In the genomic region with DNA sequence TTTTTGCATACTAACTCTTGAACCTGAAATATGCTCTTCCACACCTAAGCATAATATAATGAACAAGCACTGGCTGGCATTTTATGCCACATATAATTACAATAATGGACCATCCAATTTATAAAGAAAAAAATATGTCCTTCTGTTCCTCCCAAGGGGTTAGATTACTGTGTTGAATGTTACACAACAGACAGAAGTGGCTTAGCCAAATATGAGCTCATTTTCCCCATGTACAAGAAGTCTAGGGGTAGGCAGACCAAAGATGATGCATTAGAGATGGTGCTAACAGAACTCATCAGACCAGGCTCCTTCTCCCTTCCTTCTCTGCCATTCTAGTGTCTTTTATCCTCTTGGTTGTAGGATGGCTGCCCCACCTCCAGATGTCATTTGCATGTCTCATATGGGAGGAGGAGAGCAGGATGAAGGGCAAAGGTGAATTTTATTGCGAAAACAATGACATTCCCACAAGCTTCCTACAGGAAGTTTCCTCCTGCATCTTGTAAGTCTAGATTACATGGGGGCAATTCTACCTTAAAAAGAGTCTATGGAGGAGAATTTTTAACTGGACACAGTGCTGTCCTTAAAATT, we compare ENCODE assay signal across 31 cellular contexts. TPM values are rescaled to one million over a fixed set of nuclear protein-coding genes. Genes with fewer than 3 reads are reported as not detected.
DNase-seq lines count a peak whose midpoint lies in the region; ATAC-seq and TF ChIP-seq lines count a peak whose summit lies in the region.
"Had no signal": no experiment of that assay in that cellular context is flagged by ENCODE, and none has a peak within 500 bp of the region (broad histone marks: within the 10 kb centered on the region; RNA-seq: fewer than 3 reads in every experiment).

No MANE protein-coding gene starts in this region.

- H3K4me1 Mint-ChIP-seq in endothelial cell (ENCODE audit: unreplicated experiment) (peaks cover 5% of the 10 kb centered on the region), WTC11 (peaks cover 10% of the 10 kb centered on the region)
- H3K4me1 Mint-ChIP-seq: activated CD4-positive, alpha-beta T cell treated with anti-CD3 and anti-CD28 coated beads, Interleukin-2, amount 10 ng/mL, durations not matched to agents 7 days and 5 days; activated naive CD8-positive, alpha-beta T cell treated with anti-CD3 and anti-CD28 coated beads for 36 hours had no signal

- no peaks in the 10 kb centered on the region for H3K79me2 ChIP-seq in mesendoderm (ENCODE audit: control insufficient read depth, insufficient read depth, low read length)

- H3K4me1 ChIP-seq in mesendoderm (ENCODE audit: control insufficient read depth, low read depth, low read length) = no peaks in the 10 kb centered on the region
- H3K4me1 ChIP-seq in esophagus squamous epithelium = peaks cover 0 to 13% (median 0%) of the 10 kb centered on the region in 3 donors
- H3K4me1 ChIP-seq: ascending aorta, gastrocnemius medialis, Peyer's patch, suprapubic skin had no signal

- H3K9ac ChIP-seq in mesendoderm (ENCODE audit: low read length) = no peak overlapping the region
- H3K9ac ChIP-seq: BLaER1 had no signal

- no peak overlapping the region for H3K23ac ChIP-seq in mesendoderm (ENCODE audit: low read length)

- no peak for TF ChIP-seq CTCF in endothelial cell (IDR thresholded peaks at IDR 0.05; ENCODE audit: unreplicated experiment)
- no peak for TF ChIP-seq CTCF in esophagus squamous epithelium (IDR thresholded peaks at IDR 0.05)
- no peak for TF ChIP-seq CTCF in WTC11 (IDR thresholded peaks at IDR 0.05)

- TF ChIP-seq POLR2A in esophagus squamous epithelium (IDR thresholded peaks at IDR 0.05) = no peak

- H3K79me1 ChIP-seq in mesendoderm (ENCODE audit: low read length) = no peaks in the 10 kb centered on the region

- H2BK15ac ChIP-seq in mesendoderm (replicated peaks; ENCODE audit: low read depth) = no peak overlapping the region

- no peak for ATAC-seq in WTC11
- no peak for ATAC-seq in GM18873 (IDR thresholded peaks at IDR 0.05; ENCODE audit: low FRiP score, unreplicated experiment)
- no peak for ATAC-seq in GM21423 (IDR thresholded peaks at IDR 0.05; ENCODE audit: unreplicated experiment)
- ATAC-seq: activated T-cell treated with anti-CD3 and anti-CD28 coated beads, Interleukin-2, amount 50 U/mL, for 4 hours; gastrocnemius medialis; natural killer cell treated with Interleukin-12 subunit alpha and Interleukin-12 subunit beta and Interleukin-15 and Interleukin-18, amount 100 ng/mL, for 72 hours had no signal

- H3K56ac ChIP-seq in mesendoderm (ENCODE audit: low read length) = no peak overlapping the region

- H3K27ac Mint-ChIP-seq in endothelial cell (ENCODE audit: unreplicated experiment) = peak overlapping the region; percentile 44
- no peak overlapping the region for H3K27ac Mint-ChIP-seq in WTC11
- H3K27ac Mint-ChIP-seq: activated B cell treated with CpG ODN at 0.5 μM for 24 hours; activated CD4-positive, alpha-beta T cell treated with anti-CD3 and anti-CD28 coated beads, Interleukin-2, amount 10 ng/mL, durations not matched to agents 7 days and 5 days; activated naive CD8-positive, alpha-beta T cell treated with anti-CD3 and anti-CD28 coated beads for 36 hours; natural killer cell treated with Interleukin-12 subunit alpha and Interleukin-12 subunit beta and Interleukin-15 and Interleukin-18, amount 100 ng/mL, for 72 hours had no signal

- H3K27me3 Mint-ChIP-seq in endothelial cell (ENCODE audit: unreplicated experiment) (no peaks in the 10 kb centered on the region), WTC11 (ENCODE audit: low read depth) (no peaks in the 10 kb centered on the region)
- H3K27me3 Mint-ChIP-seq: activated B cell treated with CpG ODN at 0.5 μM for 24 hours had no signal

- H3K4me3 ChIP-seq in mesendoderm (ENCODE audit: low read length) = no peak overlapping the region
- H3K4me3 ChIP-seq in esophagus squamous epithelium = no peak overlapping the region
- H3K4me3 ChIP-seq: ascending aorta, BLaER1, gastrocnemius medialis, lung, Peyer's patch, suprapubic skin had no signal

- no CpG with 5 or more reads among the region's 1 CpG for WGBS in mesendoderm (ENCODE audit: extremely low coverage, insufficient coverage, low lambda C conversion rate)
- WGBS in esophagus squamous epithelium, 2 donors = 50 to 82% methylated on average over 1 of the region's 1 CpG

- intact Hi-C loops in esophagus squamous epithelium (cut with DNase I) = loop anchor here (5.0 kb wide), 1 partner anchor 163 kb away; no protein-coding TSS in a partner anchor

- no peak overlapping the region for H2BK120ac ChIP-seq in mesendoderm (ENCODE audit: low read depth, low read length)

- H2AK5ac ChIP-seq in mesendoderm (ENCODE audit: low read length) = no peak overlapping the region

- no peak overlapping the region for H3K4me2 ChIP-seq in mesendoderm (ENCODE audit: low read length)
- H3K4me2 ChIP-seq: BLaER1 had no signal

- no peak overlapping the region for H2BK5ac ChIP-seq in mesendoderm (ENCODE audit: low read length)

- H3K9me3 ChIP-seq in esophagus squamous epithelium = no peaks in the 10 kb centered on the region
- H3K9me3 ChIP-seq: ascending aorta, BLaER1, gastrocnemius medialis, Peyer's patch, suprapubic skin had no signal

- no peak overlapping the region for H4K5ac ChIP-seq in mesendoderm (ENCODE audit: low read length)

- no peak overlapping the region for H4K8ac ChIP-seq in mesendoderm (ENCODE audit: low read depth, low read length)

- no peaks in the 10 kb centered on the region for H3K9me3 Mint-ChIP-seq in endothelial cell (ENCODE audit: unreplicated experiment)
- H3K9me3 Mint-ChIP-seq in WTC11 = no peaks in the 10 kb centered on the region; the same call in 1 of the 2 replicates
- H3K9me3 Mint-ChIP-seq: activated B cell treated with CpG ODN at 0.5 μM for 24 hours; activated CD4-positive, alpha-beta T cell treated with anti-CD3 and anti-CD28 coated beads, Interleukin-2, amount 10 ng/mL, durations not matched to agents 7 days and 5 days; activated naive CD8-positive, alpha-beta T cell treated with anti-CD3 and anti-CD28 coated beads for 36 hours; activated T-cell treated with anti-CD3 and anti-CD28 coated beads, Interleukin-2, amount 50 U/mL, for 4 hours; natural killer cell treated with Interleukin-12 subunit alpha and Interleukin-12 subunit beta and Interleukin-15 and Interleukin-18, amount 100 ng/mL, for 72 hours had no signal

- H3K18ac ChIP-seq in mesendoderm (ENCODE audit: low read length) = no peak overlapping the region

- H3K27me3 ChIP-seq in mesendoderm (ENCODE audit: insufficient read depth, low read length, poor library complexity) (no peaks in the 10 kb centered on the region), esophagus squamous epithelium (no peaks in the 10 kb centered on the region)
- H3K27me3 ChIP-seq: ascending aorta, BLaER1, gastrocnemius medialis, Peyer's patch, suprapubic skin had no signal

- POLR2A ChIA-PET in WTC11 (lab: Charles Lee) = no interaction called here

- H3K36me3 ChIP-seq in mesendoderm (ENCODE audit: control insufficient read depth, insufficient read depth, low read length) (no peaks in the 10 kb centered on the region), esophagus squamous epithelium (no peaks in the 10 kb centered on the region)
- H3K36me3 ChIP-seq: ascending aorta, BLaER1, gastrocnemius medialis, Peyer's patch, suprapubic skin had no signal

- H3K36me3 Mint-ChIP-seq in endothelial cell (ENCODE audit: low read depth, unreplicated experiment) (no peaks in the 10 kb centered on the region), WTC11 (no peaks in the 10 kb centered on the region)
- H3K36me3 Mint-ChIP-seq: activated naive CD8-positive, alpha-beta T cell treated with anti-CD3 and anti-CD28 coated beads for 36 hours; natural killer cell treated with Interleukin-12 subunit alpha and Interleukin-12 subunit beta and Interleukin-15 and Interleukin-18, amount 100 ng/mL, for 72 hours had no signal

- H3K4me3 Mint-ChIP-seq in endothelial cell (ENCODE audit: unreplicated experiment) = no peak overlapping the region
- H3K4me3 Mint-ChIP-seq in WTC11 = no peak overlapping the region
- H3K4me3 Mint-ChIP-seq: activated B cell treated with CpG ODN at 0.5 μM for 24 hours; activated CD4-positive, alpha-beta T cell treated with anti-CD3 and anti-CD28 coated beads, Interleukin-2, amount 10 ng/mL, durations not matched to agents 7 days and 5 days; activated naive CD8-positive, alpha-beta T cell treated with anti-CD3 and anti-CD28 coated beads for 36 hours; activated T-cell treated with anti-CD3 and anti-CD28 coated beads, Interleukin-2, amount 50 U/mL, for 4 hours; natural killer cell treated with Interleukin-12 subunit alpha and Interleukin-12 subunit beta and Interleukin-15 and Interleukin-18, amount 100 ng/mL, for 72 hours had no signal

- DNase-seq in HCEC 1CT (peak; percentile 32), NCI-H226 (peak; percentile 12), endothelial cell (ENCODE audit: low spot score) (no peak), mesendoderm (peak; percentile 33), esophagus squamous epithelium (lab: John Stamatoyannopoulos, UW) (no peak), WTC11 (ENCODE audit: low spot score) (no peak)
- DNase-seq: activated B cell treated with CpG ODN at 0.5 μM for 24 hours; activated CD4-positive, alpha-beta T cell treated with anti-CD3 and anti-CD28 coated beads, Interleukin-2, amount 10 ng/mL, durations not matched to agents 7 days and 5 days; activated gamma-delta T cell; activated naive CD8-positive, alpha-beta T cell treated with anti-CD3 and anti-CD28 coated beads for 36 hours; activated T-cell treated with anti-CD3 and anti-CD28 coated beads, Interleukin-2, amount 50 U/mL, for 4 hours; caudate nucleus; cortex of kidney; DMS153; effector memory CD4-positive, alpha-beta T cell; erythroblast; gastrocnemius medialis; NCI-H1105 treated with DMSO at 0.1 percent for 48 hours; NCI-H1930; NCI-H2227 treated with DMSO at 0.1 percent for 48 hours; NCI-H526 treated with DMSO at 0.1 percent for 48 hours; Peyer's patch; SHP77 treated with DMSO at 0.1 percent for 48 hours; SW 1271 had no signal

- no peak overlapping the region for H3K27ac ChIP-seq in mesendoderm (ENCODE audit: low read depth, low read length)
- H3K27ac ChIP-seq in esophagus squamous epithelium = no peak overlapping the region
- H3K27ac ChIP-seq: ascending aorta, BLaER1, gastrocnemius medialis, Peyer's patch, suprapubic skin had no signal

- CTCF ChIA-PET in WTC11 (lab: Charles Lee) = no interaction called here

- H3K4ac ChIP-seq in mesendoderm (ENCODE audit: low read depth, low read length) = no peak overlapping the region

RNA-seq across cellular contexts. Expression of a gene that starts 43.9 kb away (rescaled TPM):
- total RNA-seq in endothelial cell (ENCODE audit: unreplicated experiment) (15.8 TPM), esophagus squamous epithelium (10 to 100 TPM in 1 of 4 donors, 1 to 10 TPM in 3; 2.6 to 10.5 (median 4.0) TPM), WTC11 (2021) (12.5 to 15.3 TPM (median 13.1 TPM) in 3 replicates)
- polyA plus RNA-seq in mesendoderm (2013, experiment 1 of 2) = 3.2 TPM
- 3.2 TPM for polyA plus RNA-seq in mesendoderm (2013, experiment 2 of 2)

Comparison
In these comparisons a context has a peak if more than half of its experiments do, and no peak if none do; other contexts are left out.
1. DNase-seq: peak in HCEC 1CT (single experiment), NCI-H226 (single experiment) and mesendoderm (single experiment); none in endothelial cell (single experiment), esophagus squamous epithelium (single experiment) and WTC11 (single experiment).